In genomic region chr12:52435659-52435999, GRCh38 we compare ENCODE assay signal across 24 cellular contexts. TPM values are rescaled to one million over a fixed set of nuclear protein-coding genes. Genes with fewer than 3 reads are reported as not detected.
DNase-seq lines count a peak whose midpoint lies in the region; ATAC-seq and TF ChIP-seq lines count a peak whose summit lies in the region.
"Had no signal": no experiment of that assay in that cellular context is flagged by ENCODE, and none has a peak within 500 bp of the region (broad histone marks: within the 10 kb centered on the region; RNA-seq: fewer than 3 reads in every experiment).

No MANE protein-coding gene starts in this region.

- H3K27me3 Mint-ChIP-seq in activated T-helper 17 cell treated with anti-CD3 and anti-CD28 coated beads, Interleukin-2, amount 50 U/mL, for 72 hours: peaks cover 29% of the 10 kb centered on the region

- WGBS in SK-N-SH (ENCODE audit: low lambda C conversion rate): 65% methylated on average over 6 of the region's 6 CpGs
- WGBS in esophagus squamous epithelium, 2 donors: 42 to 45% methylated on average over 6 of the region's 6 CpGs
- 56% methylated on average over 6 of the region's 6 CpGs for WGBS in suprapubic skin

- no peak for TF ChIP-seq RAD21 in SK-N-SH (IDR thresholded peaks at IDR 0.05; ENCODE audit: low read length)

- H3K36me3 ChIP-seq in SK-N-SH (replicated peaks in 1 of 2; ENCODE audit: control insufficient read depth in 1 of 2, insufficient read depth in 2 of 2, low read length in 1 of 2): no peaks in the 10 kb centered on the region
- no peaks in the 10 kb centered on the region for H3K36me3 ChIP-seq in esophagus squamous epithelium
- H3K36me3 ChIP-seq in suprapubic skin: no peaks in the 10 kb centered on the region
- H3K36me3 ChIP-seq: BLaER1, SJCRH30 had no signal

- POLR2A ChIA-PET in SK-N-SH (lab: Yijun Ruan, JAX): interaction anchor here (0.6 kb wide), 1 partner anchor 106 kb away, joined by 4 read pairs; no protein-coding TSS in a partner anchor

- H3K4me1 ChIP-seq in SK-N-SH (ENCODE audit: control insufficient read depth in 1 of 2, insufficient read depth in 2 of 2, low read depth in 1 of 2, low read length in 1 of 2) (peaks cover 0 to 9% of the 10 kb centered on the region in 2 experiments; a peak in 1 of 4 replicates), esophagus squamous epithelium (peaks cover 23 to 56% (median 34%) of the 10 kb centered on the region in 3 donors), suprapubic skin (peaks cover 14% of the 10 kb centered on the region)
- H3K4me1 ChIP-seq: BLaER1, SJCRH30 had no signal

- H3K36me3 Mint-ChIP-seq in activated T-helper 17 cell treated with anti-CD3 and anti-CD28 coated beads, Interleukin-2, amount 50 U/mL, for 72 hours (ENCODE audit: low read depth): no peaks in the 10 kb centered on the region

- no peaks in the 10 kb centered on the region for H3K9me2 ChIP-seq in SK-N-SH

- no peak for DNase-seq in SK-N-SH
- DNase-seq in esophagus squamous epithelium (lab: John Stamatoyannopoulos, UW): no peak
- DNase-seq in suprapubic skin (ENCODE audit: low spot score in 2 of 2): no peak
- DNase-seq in SKM-1 treated with dmso at 0.1 percent for 144 hours (lab: John Stamatoyannopoulos, UW; ENCODE audit: unreplicated experiment): no peak
- DNase-seq in NCI-H748 treated with DMSO at 0.1 percent for 48 hours (lab: John Stamatoyannopoulos, UW): no peak
- DNase-seq: ACHN; CD4-positive, alpha-beta T cell; COR-L47; DMS79; H7; KG1; NCI-H1092 treated with DMSO at 0.1 percent for 48 hours; NCI-H1436 treated with DMSO at 0.1 percent for 48 hours; NCI-H1930; NCI-H2227 treated with DMSO at 0.1 percent for 48 hours; NCI-H510A; SJCRH30 had no signal

- peak overlapping the region; percentile 4; the same call in 1 of the 2 replicates for H3K4me2 ChIP-seq in SK-N-SH
- H3K4me2 ChIP-seq: BLaER1 had no signal

- TF ChIP-seq EP300 in SK-N-SH (IDR thresholded peaks at IDR 0.05; ENCODE audit: borderline replicate concordance in 1 of 2, low read depth in 1 of 2, low read length in 1 of 2): no peak
- TF ChIP-seq EP300 in suprapubic skin (IDR thresholded peaks at IDR 0.05): no peak

- H3K9me3 ChIP-seq in SK-N-SH (no peaks in the 10 kb centered on the region), esophagus squamous epithelium (no peaks in the 10 kb centered on the region), suprapubic skin (no peaks in the 10 kb centered on the region)
- H3K9me3 ChIP-seq: BLaER1, SJCRH30 had no signal

- no peaks in the 10 kb centered on the region for H3K9me3 Mint-ChIP-seq in activated T-helper 17 cell treated with anti-CD3 and anti-CD28 coated beads, Interleukin-2, amount 50 U/mL, for 72 hours
- H3K9me3 Mint-ChIP-seq: CD4-positive, alpha-beta T cell; HFFc6 had no signal

- no peak overlapping the region for H2AFZ ChIP-seq in SK-N-SH (ENCODE audit: low read depth)

- H3K27me3 ChIP-seq in SK-N-SH (ENCODE audit: insufficient read depth) (peaks cover 31% of the 10 kb centered on the region; the same call in 1 of the 2 replicates), esophagus squamous epithelium (peaks cover 0 to 24% (median 0%) of the 10 kb centered on the region in 4 donors), suprapubic skin (peaks cover 28% of the 10 kb centered on the region)
- H3K27me3 ChIP-seq: BLaER1 had no signal

- TF ChIP-seq CTCF in SK-N-SH (IDR thresholded peaks at IDR 0.05) (no peak), esophagus squamous epithelium (IDR thresholded peaks at IDR 0.05) (no peak), suprapubic skin (IDR thresholded peaks at IDR 0.05) (no peak)

- no peaks in the 10 kb centered on the region for H4K20me1 ChIP-seq in SK-N-SH (ENCODE audit: insufficient read depth)
- H4K20me1 ChIP-seq: BLaER1 had no signal

- ATAC-seq in SK-N-SH treated with all-trans-retinoic acid at 6 μM for 48 hours (no peak), HG02610 (IDR thresholded peaks at IDR 0.05; ENCODE audit: unreplicated experiment) (no peak)
- ATAC-seq in activated T-helper 17 cell treated with anti-CD3 and anti-CD28 coated beads, Interleukin-2, amount 50 U/mL, for 72 hours (replicated peaks): peak; percentile 16
- ATAC-seq: Panc1 had no signal

- no peak overlapping the region for H3K4me3 ChIP-seq in SK-N-SH (ENCODE audit: low read depth in 2 of 2, low read length in 1 of 2)
- H3K4me3 ChIP-seq in esophagus squamous epithelium: no peak overlapping the region
- no peak overlapping the region for H3K4me3 ChIP-seq in suprapubic skin
- H3K4me3 ChIP-seq: BLaER1, SJCRH30 had no signal

- no peaks in the 10 kb centered on the region for H3K79me2 ChIP-seq in SK-N-SH (ENCODE audit: insufficient read depth)

- CTCF ChIA-PET in SK-N-SH (lab: Yijun Ruan, JAX): interaction anchor here (0.9 kb wide), 1 partner anchor 430 kb away, joined by 3 read pairs; no protein-coding TSS in a partner anchor

- no peak overlapping the region for H3K4me3 Mint-ChIP-seq in activated T-helper 17 cell treated with anti-CD3 and anti-CD28 coated beads, Interleukin-2, amount 50 U/mL, for 72 hours
- H3K4me3 Mint-ChIP-seq: CD4-positive, alpha-beta T cell; HFFc6 had no signal

- TF ChIP-seq POLR2A in esophagus squamous epithelium (IDR thresholded peaks at IDR 0.05) (no peak), suprapubic skin (IDR thresholded peaks at IDR 0.05) (no peak)

- intact Hi-C loops in esophagus squamous epithelium (cut with DNase I): no loop called here

- H3K27ac ChIP-seq in SK-N-SH (ENCODE audit: low read depth in 2 of 2, low read length in 1 of 2): 0 out of 4 replicates have a peak overlapping the region, but pooled peaks of 1 of the 2 experiments have one; percentile 15
- peak overlapping the region; percentile 43 to 61 (median 53) for H3K27ac ChIP-seq in esophagus squamous epithelium
- H3K27ac ChIP-seq in suprapubic skin: peak overlapping the region; percentile 31
- H3K27ac ChIP-seq: 22Rv1, BLaER1, SJCRH30 had no signal

- H3F3A ChIP-seq in SK-N-SH (replicated peaks; ENCODE audit: insufficient read depth): peaks cover 6% of the 10 kb centered on the region

- H3K9ac ChIP-seq in SK-N-SH: no peak overlapping the region
- H3K9ac ChIP-seq: BLaER1 had no signal

- no peak overlapping the region for H3K27ac Mint-ChIP-seq in activated T-helper 17 cell treated with anti-CD3 and anti-CD28 coated beads, Interleukin-2, amount 50 U/mL, for 72 hours
- H3K27ac Mint-ChIP-seq: CD4-positive, alpha-beta T cell; HFFc6 had no signal

- peaks cover 4% of the 10 kb centered on the region for H3K4me1 Mint-ChIP-seq in activated T-helper 17 cell treated with anti-CD3 and anti-CD28 coated beads, Interleukin-2, amount 50 U/mL, for 72 hours

TF ChIP-seq in SK-N-SH treated with all-trans-retinoic acid at 6 μM for 48 hours, 23 proteins besides CTCF, POLR2A, EP300 and RAD21:
- no peak for TF ChIP-seq GLIS3 (CRISPR knock-in tag; IDR thresholded peaks at IDR 0.05)
TF ChIP-seq in SK-N-SH treated with all-trans-retinoic acid at 6 μM for 48 hours: peak in this region for 0.

RNA-seq across cellular contexts. Expression of gene KRT75, which starts 1.5 kb away (rescaled TPM):
- not detected in 2 replicates for polyA plus RNA-seq in SK-N-SH (2012; rRNA removed)
- not detected in 2 replicates for polyA plus RNA-seq in SK-N-SH (2012; cell fraction: cytosol; rRNA removed)
- not detected in 2 replicates for polyA plus RNA-seq in SK-N-SH (2012; cell fraction: nucleus; rRNA removed)
- not detected for total RNA-seq in activated T-helper 17 cell treated with anti-CD3 and anti-CD28 coated beads, Interleukin-2, amount 50 U/mL, for 72 hours
- total RNA-seq in esophagus squamous epithelium (under 1 TPM in 1 of 4 donors, not detected in 3; 0.44 TPM), suprapubic skin (10 to 100 TPM in 3 of 4 donors, 1 to 10 TPM in 1; 3.3 to 67.9 (median 21.2) TPM)
- total RNA-seq: CD4-positive, alpha-beta T cell; H7; HFFc6; SJCRH30 had no signal

RNA-seq across cellular contexts. Expression of gene KRT6B, which starts 16.3 kb away (rescaled TPM):
- not detected in 2 replicates for polyA plus RNA-seq in SK-N-SH (2012; rRNA removed)
- not detected in 2 replicates for polyA plus RNA-seq in SK-N-SH (2012; cell fraction: cytosol; rRNA removed)
- polyA plus RNA-seq in SK-N-SH (2012; cell fraction: nucleus; rRNA removed): not detected in 2 replicates
- total RNA-seq in activated T-helper 17 cell treated with anti-CD3 and anti-CD28 coated beads, Interleukin-2, amount 50 U/mL, for 72 hours: not detected
- 1,000 to 10,000 TPM in 3 of 4 donors, 100 to 1,000 TPM in 1; 308 to 3,585 (median 1,609) TPM for total RNA-seq in esophagus squamous epithelium
- total RNA-seq in suprapubic skin: 100 to 1,000 TPM in 3 of 4 donors, 10 to 100 TPM in 1; 44.8 to 765 (median 249) TPM
- total RNA-seq: CD4-positive, alpha-beta T cell; H7; HFFc6; SJCRH30 had no signal

RNA-seq across cellular contexts. Expression of gene KRT82, which starts 29.5 kb away (rescaled TPM):
- polyA plus RNA-seq in SK-N-SH (2012; rRNA removed): not detected in 2 replicates
- not detected in 2 replicates for polyA plus RNA-seq in SK-N-SH (2012; cell fraction: cytosol; rRNA removed)
- not detected in 2 replicates for polyA plus RNA-seq in SK-N-SH (2012; cell fraction: nucleus; rRNA removed)
- not detected for total RNA-seq in activated T-helper 17 cell treated with anti-CD3 and anti-CD28 coated beads, Interleukin-2, amount 50 U/mL, for 72 hours
- total RNA-seq in esophagus squamous epithelium (not detected), suprapubic skin (10 to 100 TPM in 1 of 4 donors, 1 to 10 TPM in 3; 1.3 to 40.7 (median 7.6) TPM)
- total RNA-seq: CD4-positive, alpha-beta T cell; H7; HFFc6; SJCRH30 had no signal

RNA-seq across cellular contexts. Expression of gene KRT6C, which starts 38.0 kb away (rescaled TPM):
- not detected in 2 replicates for polyA plus RNA-seq in SK-N-SH (2012; rRNA removed)
- not detected in 2 replicates for polyA plus RNA-seq in SK-N-SH (2012; cell fraction: cytosol; rRNA removed)
- not detected in 2 replicates for polyA plus RNA-seq in SK-N-SH (2012; cell fraction: nucleus; rRNA removed)
- not detected for total RNA-seq in activated T-helper 17 cell treated with anti-CD3 and anti-CD28 coated beads, Interleukin-2, amount 50 U/mL, for 72 hours
- total RNA-seq in esophagus squamous epithelium (1,000 to 10,000 TPM in 3 of 4 donors, 10 to 100 TPM in 1; 99.0 to 3,532 (median 1,742) TPM), suprapubic skin (10 to 100 TPM in 2 of 4 donors, 1 to 10 TPM in 1, not detected in 1; 7.8 to 23.7 (median 14.8) TPM)
- total RNA-seq: CD4-positive, alpha-beta T cell; H7; HFFc6; SJCRH30 had no signal

RNA-seq across cellular contexts. Expression of gene KRT84, which starts 50.2 kb away (rescaled TPM):
- not detected in 2 replicates for polyA plus RNA-seq in SK-N-SH (2012; rRNA removed)
- not detected in 2 replicates for polyA plus RNA-seq in SK-N-SH (2012; cell fraction: cytosol; rRNA removed)
- not detected in 2 replicates for polyA plus RNA-seq in SK-N-SH (2012; cell fraction: nucleus; rRNA removed)
- total RNA-seq in activated T-helper 17 cell treated with anti-CD3 and anti-CD28 coated beads, Interleukin-2, amount 50 U/mL, for 72 hours: not detected
- total RNA-seq in esophagus squamous epithelium: under 1 TPM in 1 of 4 donors, not detected in 3; 0.30 TPM
- 1 to 10 TPM in 1 of 4 donors, under 1 TPM in 2, not detected in 1; 0.49 to 2.1 (median 0.65) TPM for total RNA-seq in suprapubic skin
- total RNA-seq: CD4-positive, alpha-beta T cell; H7; HFFc6; SJCRH30 had no signal

Comparison
In these comparisons a context has a peak if more than half of its experiments do, and no peak if none do; other contexts are left out.
1. RNA of gene KRT6B, which starts 16.3 kb away (total RNA-seq): 308 to 3,585 TPM in esophagus squamous epithelium and 44.8 to 765 TPM in suprapubic skin; not detected in activated T-helper 17 cell treated with anti-CD3 and anti-CD28 coated beads, Interleukin-2, amount 50 U/mL, for 72 hours; every median in the first group is over 10 times any median in the second.